In genomic region chr2:57759822-57760300, GRCh38 we compare ENCODE assay signal across 8 cellular contexts.
DNase-seq lines count a peak whose midpoint lies in the region; TF ChIP-seq lines count a peak whose summit lies in the region.

No MANE protein-coding gene starts in this region.

- no peak overlapping the region for H3K27ac Mint-ChIP-seq in activated naive CD4-positive, alpha-beta T cell treated with anti-CD3 and anti-CD28 coated beads, Interleukin-2, amount 10 ng/mL, durations not matched to agents 7 days and 5 days
- peak overlapping the region; percentile 80 for H3K27ac Mint-ChIP-seq in glutamatergic neuron (ENCODE audit: unreplicated experiment)

- H3K9me3 ChIP-seq in HEK293 (ENCODE audit: control insufficient read depth, insufficient read depth, low read depth, low read length) = no peaks in the 10 kb centered on the region
- no peaks in the 10 kb centered on the region for H3K9me3 ChIP-seq in MM.1S (replicated peaks; ENCODE audit: insufficient read depth, low read length)
- no peaks in the 10 kb centered on the region for H3K9me3 ChIP-seq in ovary
- H3K9me3 ChIP-seq in tibial artery = no peaks in the 10 kb centered on the region

- no peak overlapping the region for H3K4me3 ChIP-seq in HEK293 (ENCODE audit: low read depth, low read length)
- H3K4me3 ChIP-seq in MM.1S (ENCODE audit: low read length) = peak overlapping the region; percentile 53
- H3K4me3 ChIP-seq in ovary = peak overlapping the region; percentile 6
- H3K4me3 ChIP-seq in tibial artery = peak overlapping the region in 1 of 2 donors; percentile 38

- H3F3A ChIP-seq in MM.1S (ENCODE audit: insufficient read depth, low read length) = no peaks in the 10 kb centered on the region

- 1% methylated on average over 19 of the region's 19 CpGs for WGBS in ovary, 3 donors

- peak; percentile 42 for DNase-seq in GM04504 (ENCODE audit: low read depth)
- peak; percentile 71 for DNase-seq in MM.1S
- DNase-seq in SK-MEL-5 (ENCODE audit: low read depth, low spot score) = peak; percentile 85
- DNase-seq in activated naive CD4-positive, alpha-beta T cell treated with anti-CD3 and anti-CD28 coated beads, Interleukin-2, amount 10 ng/mL, durations not matched to agents 7 days and 5 days = peak; percentile 75
- peak; percentile 97 for DNase-seq in glutamatergic neuron
- DNase-seq in ovary = peak; percentile 78 to 92 (median 85)
- DNase-seq in tibial artery = peak; percentile 74 to 84

- no peaks in the 10 kb centered on the region for H3K9me3 Mint-ChIP-seq in activated naive CD4-positive, alpha-beta T cell treated with anti-CD3 and anti-CD28 coated beads, Interleukin-2, amount 10 ng/mL, durations not matched to agents 7 days and 5 days
- no peaks in the 10 kb centered on the region for H3K9me3 Mint-ChIP-seq in glutamatergic neuron (ENCODE audit: unreplicated experiment)

- POLR2A ChIA-PET in HEK293 (lab: Yijun Ruan, JAX) = no interaction called here

- peak overlapping the region; percentile 46; the same call in 1 of the 2 replicates for H3K9ac ChIP-seq in MM.1S (ENCODE audit: low read length)

- in situ Hi-C loops in SK-MEL-5 (cut with HindIII; ENCODE audit: low pct_unique_long_range_greater_than_20kb, low sequenced_read_pairs) = no loop called here

- intact Hi-C loops in ovary (cut with DNase I) (no loop called here), tibial artery (cut with DNase I; ENCODE audit: low total_unique reads) (no loop called here)

- no peak for TF ChIP-seq POLR2A in ovary (IDR thresholded peaks at IDR 0.05)

- H4K20me1 ChIP-seq in MM.1S (ENCODE audit: insufficient read depth, low read length) = no peaks in the 10 kb centered on the region

- H3K36me3 Mint-ChIP-seq in activated naive CD4-positive, alpha-beta T cell treated with anti-CD3 and anti-CD28 coated beads, Interleukin-2, amount 10 ng/mL, durations not matched to agents 7 days and 5 days = no peaks in the 10 kb centered on the region
- H3K36me3 Mint-ChIP-seq in glutamatergic neuron (ENCODE audit: unreplicated experiment) = no peaks in the 10 kb centered on the region

- CTCF ChIA-PET in HEK293 (lab: Yijun Ruan, JAX) = interaction anchor here (0.6 to 2.2 kb wide), 14 partner anchors 10 to 894 kb away, joined by 3 to 7 read pairs (median 3); no protein-coding TSS in a partner anchor
- CTCF ChIA-PET in activated naive CD4-positive, alpha-beta T cell treated with anti-CD3 and anti-CD28 coated beads, Interleukin-2, amount 10 ng/mL, durations not matched to agents 7 days and 5 days (lab: Charles Lee) = interaction anchor here (1.0 to 1.9 kb wide), 5 partner anchors 27 to 688 kb away, joined by 3 to 8 read pairs (median 3); no protein-coding TSS in a partner anchor

- TF ChIP-seq EP300 in ovary (IDR thresholded peaks at IDR 0.05) = no peak

- TF ChIP-seq CTCF in HEK293 (tag by site-specific recombination; IDR thresholded peaks at IDR 0.05) = peak; percentile 94
- peak; percentile 86 for TF ChIP-seq CTCF in MM.1S (IDR thresholded peaks at IDR 0.05; ENCODE audit: low read length)
- peak; percentile 93 for TF ChIP-seq CTCF in glutamatergic neuron (IDR thresholded peaks at IDR 0.05; ENCODE audit: partially characterized antibody, unreplicated experiment)
- TF ChIP-seq CTCF in ovary (IDR thresholded peaks at IDR 0.05) = peak; percentile 66 to 78 (median 76)
- peak; percentile 79 to 89 for TF ChIP-seq CTCF in tibial artery (IDR thresholded peaks at IDR 0.05)

- H3K4me2 ChIP-seq in MM.1S (ENCODE audit: low read depth, low read length) = peak overlapping the region; percentile 86

- H3K79me2 ChIP-seq in MM.1S (ENCODE audit: low read length) = no peaks in the 10 kb centered on the region

- H3K4me1 Mint-ChIP-seq in activated naive CD4-positive, alpha-beta T cell treated with anti-CD3 and anti-CD28 coated beads, Interleukin-2, amount 10 ng/mL, durations not matched to agents 7 days and 5 days = no peaks in the 10 kb centered on the region
- H3K4me1 Mint-ChIP-seq in glutamatergic neuron (ENCODE audit: low read depth, unreplicated experiment) = peaks cover 15% of the 10 kb centered on the region

- H3K27ac ChIP-seq in HEK293 (ENCODE audit: extremely low read depth, low read depth, low read length) (no peak overlapping the region), MM.1S (ENCODE audit: low read length) (no peak overlapping the region), ovary (no peak overlapping the region), tibial artery (no peak overlapping the region)

- H3K27me3 Mint-ChIP-seq in activated naive CD4-positive, alpha-beta T cell treated with anti-CD3 and anti-CD28 coated beads, Interleukin-2, amount 10 ng/mL, durations not matched to agents 7 days and 5 days = peaks cover 9% of the 10 kb centered on the region
- peaks cover 3% of the 10 kb centered on the region for H3K27me3 Mint-ChIP-seq in glutamatergic neuron (ENCODE audit: unreplicated experiment)

- no peaks in the 10 kb centered on the region for H3K36me3 ChIP-seq in HEK293 (ENCODE audit: control insufficient read depth in 2 of 2, insufficient read depth in 1 of 2, low read length in 2 of 2)
- H3K36me3 ChIP-seq in MM.1S (replicated peaks; ENCODE audit: insufficient read depth, low read length) = no peaks in the 10 kb centered on the region
- H3K36me3 ChIP-seq in ovary = no peaks in the 10 kb centered on the region
- no peaks in the 10 kb centered on the region for H3K36me3 ChIP-seq in tibial artery

- no peak overlapping the region for H3K4me3 Mint-ChIP-seq in activated naive CD4-positive, alpha-beta T cell treated with anti-CD3 and anti-CD28 coated beads, Interleukin-2, amount 10 ng/mL, durations not matched to agents 7 days and 5 days
- no peak overlapping the region for H3K4me3 Mint-ChIP-seq in glutamatergic neuron (ENCODE audit: unreplicated experiment)

- H3K27me3 ChIP-seq in MM.1S (replicated peaks; ENCODE audit: insufficient read depth, low read length) = no peaks in the 10 kb centered on the region
- no peaks in the 10 kb centered on the region for H3K27me3 ChIP-seq in ovary
- no peaks in the 10 kb centered on the region for H3K27me3 ChIP-seq in tibial artery

- H3K4me1 ChIP-seq in HEK293 (ENCODE audit: control insufficient read depth, insufficient read depth, low read length) (peaks cover 13% of the 10 kb centered on the region; the same call in 1 of the 2 replicates), MM.1S (ENCODE audit: low read length) (no peaks in the 10 kb centered on the region), ovary (ENCODE audit: insufficient read depth) (peaks cover 5% of the 10 kb centered on the region), tibial artery (peaks cover 0 to 10% (median 8%) of the 10 kb centered on the region in 4 donors)

- H3K9me2 ChIP-seq in MM.1S (replicated peaks; ENCODE audit: insufficient read depth, low read length) = no peaks in the 10 kb centered on the region

- peak overlapping the region; percentile 90 for H2AFZ ChIP-seq in MM.1S (ENCODE audit: low read length)

TF ChIP-seq in HEK293, 187 proteins besides CTCF, POLR2A, EP300 and RAD21 (continues in another document):
- no peak for TF ChIP-seq ZNF148 (tag by site-specific recombination; IDR thresholded peaks at IDR 0.05; ENCODE audit: borderline replicate concordance)
- TF ChIP-seq SP7 (tag by site-specific recombination; IDR thresholded peaks at IDR 0.05) = peak; percentile 27; the same call in 1 of the 2 replicates
- TF ChIP-seq ZNF660 (tag by site-specific recombination; IDR thresholded peaks at IDR 0.05) = 0 out of 2 replicates have a peak, but pooled peaks have one; percentile 15
- TF ChIP-seq TRIM28 (IDR thresholded peaks at IDR 0.05; ENCODE audit: borderline replicate concordance, low read length) = no peak
- TF ChIP-seq ZNF529 (tag by site-specific recombination; IDR thresholded peaks at IDR 0.05; ENCODE audit: insufficient replicate concordance) = no peak
- TF ChIP-seq HOXD13 (CRISPR knock-in tag; IDR thresholded peaks at IDR 0.05; ENCODE audit: borderline replicate concordance) = no peak
- TF ChIP-seq ZBTB17 (tag by site-specific recombination; IDR thresholded peaks at IDR 0.05) = peak; percentile 41; the same call in 1 of the 2 replicates
- peak; percentile 87 for TF ChIP-seq ZNF596 (tag by site-specific recombination; IDR thresholded peaks at IDR 0.05)
- no peak for TF ChIP-seq ZNF404 (tag by site-specific recombination; IDR thresholded peaks at IDR 0.05)
- TF ChIP-seq ZNF280C (tag by site-specific recombination; IDR thresholded peaks at IDR 0.05) = no peak
- 0 out of 2 replicates have a peak, but pooled peaks have one; percentile 36 for TF ChIP-seq ZNF121 (tag by site-specific recombination; IDR thresholded peaks at IDR 0.05)

Comparison
In these comparisons a context has a peak if more than half of its experiments do, and no peak if none do; other contexts are left out.
1. DNase-seq: peak in every context shown above with its lines; median percentile 97 in glutamatergic neuron; 85 in SK-MEL-5; 85 in ovary; 79 in tibial artery; 75 in activated naive CD4-positive, alpha-beta T cell treated with anti-CD3 and anti-CD28 coated beads, Interleukin-2, amount 10 ng/mL, durations not matched to agents 7 days and 5 days; 71 in MM.1S; 42 in GM04504.